12 cellular contexts compared by ENCODE assay signal in the genomic region with DNA sequence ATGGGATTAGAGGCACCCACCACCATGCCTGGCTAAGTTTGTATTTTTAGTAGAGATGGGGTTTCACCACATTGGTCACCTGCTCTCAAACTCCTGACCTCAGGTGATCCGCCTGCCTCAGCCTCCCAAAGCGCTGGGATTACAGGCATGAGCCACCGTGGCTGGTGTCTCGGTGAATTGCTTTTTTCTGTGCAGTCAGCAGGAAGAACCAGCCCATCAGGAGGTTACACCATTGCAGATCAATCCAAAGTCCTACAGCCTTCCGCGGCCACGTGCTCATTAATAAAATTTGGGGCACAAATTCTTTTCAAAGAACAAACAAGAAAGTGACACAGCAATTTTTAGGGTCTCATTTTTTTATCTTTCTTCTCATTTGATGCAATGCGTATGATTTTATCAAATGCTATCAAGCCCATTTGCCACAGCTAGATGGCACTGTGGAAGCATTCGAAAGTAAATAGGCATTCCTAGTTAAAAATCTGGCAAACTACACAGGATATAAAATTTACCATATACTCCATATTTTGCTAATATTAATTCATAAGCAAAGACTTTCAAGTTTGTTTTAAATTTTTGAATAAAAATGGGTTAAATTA. TPM values are rescaled to one million over a fixed set of nuclear protein-coding genes. Genes with fewer than 3 reads are reported as not detected.
DNase-seq lines count a peak whose midpoint lies in the region; ATAC-seq and TF ChIP-seq lines count a peak whose summit lies in the region.
"Had no signal": no experiment of that assay in that cellular context is flagged by ENCODE, and none has a peak within 500 bp of the region (broad histone marks: within the 10 kb centered on the region; RNA-seq: fewer than 3 reads in every experiment).

No MANE protein-coding gene starts in this region.

- H3K36me3 ChIP-seq in DOHH2 (ENCODE audit: control insufficient read depth, low read length) (no peaks in the 10 kb centered on the region), neural cell (ENCODE audit: insufficient read depth, low read length) (no peaks in the 10 kb centered on the region)
- H3K36me3 ChIP-seq: thoracic aorta had no signal

- H2AFZ ChIP-seq in neural cell (ENCODE audit: low read depth, low read length): no peak overlapping the region

- H3K27me3 ChIP-seq in DOHH2 (ENCODE audit: control insufficient read depth, low read length) (no peaks in the 10 kb centered on the region), neural cell (ENCODE audit: insufficient read depth, low read depth, low read length) (no peaks in the 10 kb centered on the region)

- H3F3A ChIP-seq in DOHH2 (ENCODE audit: control insufficient read depth, insufficient read depth) (no peaks in the 10 kb centered on the region), neural cell (ENCODE audit: insufficient read depth, low read length, poor library complexity, severe bottlenecking) (no peaks in the 10 kb centered on the region)

- peak; percentile 17 for DNase-seq in NCI-H69 (lab: John Stamatoyannopoulos, UW)
- DNase-seq in activated CD8-positive, alpha-beta memory T cell treated with anti-CD3 and anti-CD28 coated beads, Interleukin-2, amount 50 U/mL, for 4 hours: no peak
- DNase-seq in COLO668 (lab: John Stamatoyannopoulos, UW; ENCODE audit: unreplicated experiment): no peak
- DNase-seq: activated CD4-positive, alpha-beta T cell treated with anti-CD3 and anti-CD28 coated beads for 36 hours; activated gamma-delta T cell treated with Interleukin-2 at 50 U/mL for 16 hours; Calu3 had no signal

- H3K9me2 ChIP-seq in DOHH2 (replicated peaks; ENCODE audit: control insufficient read depth, low read length): no peaks in the 10 kb centered on the region
- H3K9me2 ChIP-seq in neural cell (ENCODE audit: insufficient read depth, low read length): no peaks in the 10 kb centered on the region

- H3K4me2 ChIP-seq in DOHH2 (ENCODE audit: low read length) (no peak overlapping the region), neural cell (ENCODE audit: low read length) (no peak overlapping the region)

- H4K20me1 ChIP-seq in DOHH2 (ENCODE audit: control insufficient read depth, insufficient read depth, low read depth, low read length): no peaks in the 10 kb centered on the region
- no peaks in the 10 kb centered on the region for H4K20me1 ChIP-seq in neural cell (ENCODE audit: insufficient read depth)

- TF ChIP-seq CTCF in DOHH2 (IDR thresholded peaks at IDR 0.05; ENCODE audit: low read depth, low read length, poor library complexity, severe bottlenecking) (peak; percentile 17), neural cell (IDR thresholded peaks at IDR 0.05; ENCODE audit: poor library complexity, severe bottlenecking) (peak; percentile 61)

- no peak for ATAC-seq in GM21381 (IDR thresholded peaks at IDR 0.05; ENCODE audit: unreplicated experiment)
- no peak for ATAC-seq in GM21423 (IDR thresholded peaks at IDR 0.05; ENCODE audit: unreplicated experiment)
- ATAC-seq: activated CD4-positive, alpha-beta T cell treated with anti-CD3 and anti-CD28 coated beads for 36 hours had no signal

- no peak overlapping the region for H3K9ac ChIP-seq in neural cell (ENCODE audit: low read length)

- H3K4me3 ChIP-seq in DOHH2 (ENCODE audit: low read length) (no peak overlapping the region), neural cell (ENCODE audit: low read length) (no peak overlapping the region)
- H3K4me3 ChIP-seq: thoracic aorta had no signal

- no peaks in the 10 kb centered on the region for H3K4me1 ChIP-seq in DOHH2 (ENCODE audit: control insufficient read depth, low read length)

- peak; percentile 73 for TF ChIP-seq RAD21 in neural cell (conservative IDR thresholded peaks at IDR 0.05)

- TF ChIP-seq EP300 in neural cell (conservative IDR thresholded peaks at IDR 0.05; ENCODE audit: poor library complexity, severe bottlenecking): no peak

- H3K79me2 ChIP-seq in DOHH2 (ENCODE audit: control insufficient read depth, low read length) (no peaks in the 10 kb centered on the region), neural cell (replicated peaks; ENCODE audit: insufficient read depth, low read length) (no peaks in the 10 kb centered on the region)

- no peaks in the 10 kb centered on the region; the same call in 1 of the 2 replicates for H3K9me3 ChIP-seq in DOHH2 (ENCODE audit: control insufficient read depth, insufficient read depth, low read length)
- H3K9me3 ChIP-seq in neural cell (ENCODE audit: low read length): peaks cover 4% of the 10 kb centered on the region
- H3K9me3 ChIP-seq: thoracic aorta had no signal

- H3K27ac ChIP-seq in DOHH2 (ENCODE audit: low read depth, low read length) (no peak overlapping the region), cingulate gyrus (ENCODE audit: low read depth, low read length) (peak overlapping the region; percentile 69), neural cell (ENCODE audit: low read length) (no peak overlapping the region)
- H3K27ac ChIP-seq: thoracic aorta had no signal

TF ChIP-seq in neural cell, 6 proteins besides CTCF, POLR2A, EP300 and RAD21:
- TF ChIP-seq SMC3 (conservative IDR thresholded peaks at IDR 0.05; ENCODE audit: poor library complexity) (peak; percentile 67), TAF1 (IDR thresholded peaks at IDR 0.05; ENCODE audit: low read depth) (no peak), EZH2 (IDR thresholded peaks at IDR 0.05; ENCODE audit: borderline replicate concordance, insufficient read depth, low read length, poor library complexity, severe bottlenecking) (no peak), MXI1 (conservative IDR thresholded peaks at IDR 0.05; ENCODE audit: poor library complexity, severe bottlenecking) (no peak)

RNA-seq across cellular contexts. Expression of gene ZNF835, which starts 54.4 kb away (rescaled TPM):
- not detected in 2 replicates for polyA plus RNA-seq in neural cell
- 0.12 TPM in 1 of 2 replicates, not detected in the other for polyA minus RNA-seq in neural cell
